Comparison of ENCODE assay signal across 26 cellular contexts in the genomic region with DNA sequence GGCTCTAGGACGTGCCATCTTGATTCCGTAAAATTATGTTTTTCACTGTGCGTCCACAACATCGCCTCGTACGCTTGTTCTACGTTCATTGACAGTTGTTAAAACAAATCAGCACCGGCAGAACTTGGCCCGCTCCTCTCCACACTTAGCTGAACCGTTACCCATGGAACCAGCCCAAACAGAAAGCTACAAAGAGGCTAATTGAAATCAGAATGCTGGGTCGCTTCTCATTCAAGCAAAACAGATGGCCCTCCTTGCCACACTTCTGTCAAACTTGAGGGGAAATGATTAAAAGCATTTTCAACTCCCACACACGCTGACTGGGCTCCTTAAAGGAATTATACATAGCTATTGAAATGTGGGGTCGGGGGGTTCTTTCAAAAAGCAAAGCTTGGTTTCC.
DNase-seq lines count a peak whose midpoint lies in the region; ATAC-seq lines count a peak whose summit lies in the region.
"Had no signal": no experiment of that assay in that cellular context is flagged by ENCODE, and none has a peak within 500 bp of the region (broad histone marks: within the 10 kb centered on the region; RNA-seq: fewer than 3 reads in every experiment).

No MANE protein-coding gene starts in this region.

- peak; percentile 21 to 33 for DNase-seq in NCI-H524 (lab: John Stamatoyannopoulos, UW)
- DNase-seq in NCI-H524 treated with DMSO at 0.1 percent for 48 hours (lab: John Stamatoyannopoulos, UW) = no peak
- peak; percentile 18 for DNase-seq in astrocyte of the hippocampus (ENCODE audit: low read depth, low spot score)
- DNase-seq in glomerular visceral epithelial cell (ENCODE audit: extremely low spot score) = peak; percentile 17
- DNase-seq in activated CD4-positive, CD25-positive, alpha-beta regulatory T cell treated with anti-CD3 and anti-CD28 coated beads, Interleukin-2, amount 50 U/mL, for 72 hours = no peak
- DNase-seq in SKM-1 (lab: John Stamatoyannopoulos, UW; ENCODE audit: unreplicated experiment) = no peak
- DNase-seq: activated CD4-positive, alpha-beta T cell treated with anti-CD3 and anti-CD28 coated beads, Interleukin-2, amount 10 ng/mL, durations not matched to agents 7 days and 5 days; activated naive CD8-positive, alpha-beta T cell treated with anti-CD3 and anti-CD28 coated beads for 36 hours; body of pancreas; C1 segment of cervical spinal cord; effector CD8-positive, alpha-beta T cell; heart left ventricle; left ventricle myocardium superior; midbrain; natural killer cell; NCI-H1092; NCI-H2029; NCI-H345; Peyer's patch; sigmoid colon; SJCRH30; T-helper 17 cell had no signal

- peak overlapping the region in 1 of 2 donors; percentile 51 for H3K9ac ChIP-seq in stomach smooth muscle (ENCODE audit: low read length in 2 of 2)
- H3K9ac ChIP-seq: KMS-11, parathyroid adenoma had no signal

- peaks cover 10% of the 10 kb centered on the region for H3K4me1 ChIP-seq in stomach smooth muscle (ENCODE audit: control insufficient read depth, insufficient read depth, low read length)
- H3K4me1 ChIP-seq: body of pancreas, heart left ventricle, parathyroid adenoma, Peyer's patch, sigmoid colon, SJCRH30 had no signal

- H3K36me3 ChIP-seq in stomach smooth muscle (ENCODE audit: control insufficient read depth in 2 of 2, insufficient read depth in 2 of 2, low read length in 2 of 2) = no peaks in the 10 kb centered on the region
- H3K36me3 ChIP-seq: heart left ventricle, Peyer's patch, sigmoid colon, SJCRH30 had no signal

- no peak for ATAC-seq in HG03045 (IDR thresholded peaks at IDR 0.05; ENCODE audit: unreplicated experiment)
- ATAC-seq: body of pancreas, heart left ventricle, left ventricle myocardium superior, natural killer cell, T-helper 17 cell had no signal

- H3K9me3 ChIP-seq in stomach smooth muscle (ENCODE audit: control insufficient read depth in 2 of 2, low read length in 2 of 2) = no peaks in the 10 kb centered on the region
- H3K9me3 ChIP-seq: body of pancreas, Peyer's patch, SJCRH30 had no signal

- H3K27me3 ChIP-seq in stomach smooth muscle (ENCODE audit: control insufficient read depth in 1 of 2, insufficient read depth in 2 of 2, low read length in 2 of 2) = no peaks in the 10 kb centered on the region
- H3K27me3 ChIP-seq: body of pancreas, Peyer's patch, SJCRH30 had no signal

- no peak overlapping the region for H3K27ac ChIP-seq in stomach smooth muscle (ENCODE audit: low read length)
- H3K27ac ChIP-seq: body of pancreas, heart left ventricle, KMS-11, parathyroid adenoma, Peyer's patch, sigmoid colon, SJCRH30 had no signal

- peak overlapping the region; percentile 15 to 60 for H3K4me3 ChIP-seq in stomach smooth muscle (ENCODE audit: low read length in 2 of 2)
- H3K4me3 ChIP-seq: body of pancreas, heart left ventricle, Peyer's patch, sigmoid colon, SJCRH30 had no signal

Comparison
In these comparisons a context has a peak if more than half of its experiments do, and no peak if none do; other contexts are left out.
1. DNase-seq: peak in NCI-H524 (2 of 2), astrocyte of the hippocampus (single experiment) and glomerular visceral epithelial cell (single experiment); none in NCI-H524 treated with DMSO at 0.1 percent for 48 hours (single experiment), activated CD4-positive, CD25-positive, alpha-beta regulatory T cell treated with anti-CD3 and anti-CD28 coated beads, Interleukin-2, amount 50 U/mL, for 72 hours (single experiment) and SKM-1 (single experiment).